7 cellular contexts compared by ENCODE assay signal in the genomic region with DNA sequence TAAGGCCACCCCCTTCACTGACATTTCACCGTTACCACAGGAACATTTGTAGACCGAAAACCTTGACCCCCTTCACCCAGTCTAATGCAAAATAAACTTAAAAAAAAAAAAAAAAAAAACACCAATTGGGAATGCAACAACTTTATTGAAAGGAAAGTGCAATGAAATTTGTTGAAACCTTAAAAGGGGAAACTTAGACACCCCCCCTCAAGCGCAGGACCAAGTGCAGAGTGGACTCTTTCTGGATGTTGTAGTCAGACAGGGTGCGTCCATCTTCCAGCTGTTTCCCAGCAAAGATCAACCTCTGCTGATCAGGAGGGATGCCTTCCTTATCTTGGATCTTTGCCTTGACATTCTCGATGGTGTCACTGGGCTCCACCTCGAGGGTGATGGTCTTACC. TPM values are rescaled to one million over a fixed set of nuclear protein-coding genes. Genes with fewer than 3 reads are reported as not detected.
DNase-seq lines count a peak whose midpoint lies in the region; ATAC-seq and TF ChIP-seq lines count a peak whose summit lies in the region.
"Not testable (repeated sequence)": the region's sequence is repeated elsewhere in the genome, so short reads cannot be mapped to it uniquely, and the experiment has no call there.

No MANE protein-coding gene starts in this region.

- not testable (repeated sequence) for H3K9me3 Mint-ChIP-seq in activated naive CD4-positive, alpha-beta T cell treated with anti-CD3 and anti-CD28 coated beads, Interleukin-2, amount 50 U/mL, for 24 hours
- peaks cover 0 to 28% (median 0%) of the 10 kb centered on the region in 11 donors for H3K9me3 Mint-ChIP-seq in naive thymus-derived CD4-positive, alpha-beta T cell

- intact Hi-C loops in heart right ventricle (cut with DNase I), result loop anchor here in 1 of 10 donors (2.0 kb wide), 1 partner anchor 27 kb away; no protein-coding TSS in a partner anchor
- intact Hi-C loops in naive thymus-derived CD4-positive, alpha-beta T cell (cut with micrococcal nuclease), result not testable (repeated sequence)

- CTCF ChIA-PET in naive thymus-derived CD4-positive, alpha-beta T cell (lab: Charles Lee), result interaction anchor here (7.3 kb wide), 1 partner anchor 28 kb away, joined by 167 read pairs; no protein-coding TSS in a partner anchor

- H3K4me1 Mint-ChIP-seq in activated naive CD4-positive, alpha-beta T cell treated with anti-CD3 and anti-CD28 coated beads, Interleukin-2, amount 50 U/mL, for 24 hours, result peaks cover 52% of the 10 kb centered on the region
- H3K4me1 Mint-ChIP-seq in naive thymus-derived CD4-positive, alpha-beta T cell, result peaks cover 30 to 70% (median 61%) of the 10 kb centered on the region in 7 donors

- not testable (repeated sequence) for DNase-seq in GM06990 (ENCODE audit: extremely low read depth, insufficient read length); RWPE2 (ENCODE audit: low spot score); coronary artery (ENCODE audit: low spot score); heart right ventricle; naive thymus-derived CD4-positive, alpha-beta T cell

- peak overlapping the region; percentile 47 for H3K27ac Mint-ChIP-seq in activated naive CD4-positive, alpha-beta T cell treated with anti-CD3 and anti-CD28 coated beads, Interleukin-2, amount 50 U/mL, for 24 hours
- H3K27ac Mint-ChIP-seq in naive thymus-derived CD4-positive, alpha-beta T cell, result peak overlapping the region in 7 of 9 donors; percentile 11 to 88 (median 38)

- peak overlapping the region; percentile 50 for H3K4me3 ChIP-seq in GM06990 (replicated peaks; ENCODE audit: low read depth, low read length)
- H3K4me3 ChIP-seq in RWPE2 (ENCODE audit: severe bottlenecking), result peak overlapping the region; percentile 14
- H3K4me3 ChIP-seq in coronary artery, result peak overlapping the region; percentile 70
- H3K4me3 ChIP-seq in heart right ventricle, result peak overlapping the region; percentile 6 to 46 (median 34)
- not testable (repeated sequence) for H3K4me3 ChIP-seq in naive thymus-derived CD4-positive, alpha-beta T cell (ENCODE audit: low read length)
- H3K4me3 ChIP-seq in skin epidermis, result peak overlapping the region in 4 of 7 experiments; percentile 4 to 30 (median 16)

- peak overlapping the region; percentile 82 for H3K27ac ChIP-seq in RWPE2 (ENCODE audit: poor library complexity, severe bottlenecking)
- peak overlapping the region in 1 of 2 donors; percentile 62 for H3K27ac ChIP-seq in coronary artery
- peak overlapping the region in 3 of 10 donors; percentile 17 to 42 (median 41) for H3K27ac ChIP-seq in heart right ventricle
- H3K27ac ChIP-seq in naive thymus-derived CD4-positive, alpha-beta T cell (ENCODE audit: low read depth, low read length), result not testable (repeated sequence)
- peak overlapping the region in 1 of 21 experiments; percentile 62 for H3K27ac ChIP-seq in skin epidermis

- TF ChIP-seq CTCF in GM06990 (IDR thresholded peaks at IDR 0.05; ENCODE audit: insufficient read depth, low read length, poor library complexity, severe bottlenecking); RWPE2 (IDR thresholded peaks at IDR 0.05; ENCODE audit: poor library complexity, severe bottlenecking); coronary artery (IDR thresholded peaks at IDR 0.05); heart right ventricle (IDR thresholded peaks at IDR 0.05): not testable (repeated sequence)

- WGBS in heart right ventricle, 2 donors, result 49 to 52% methylated on average over 6 of the region's 6 CpGs

- POLR2A ChIA-PET in naive thymus-derived CD4-positive, alpha-beta T cell (lab: Charles Lee), result interaction anchor here (1.9 to 7.1 kb wide), 4 partner anchors 8 to 34 kb away, joined by 11 to 158 read pairs (median 39); no protein-coding TSS in a partner anchor

- not testable (repeated sequence) for H3K9me3 ChIP-seq in RWPE2 (ENCODE audit: severe bottlenecking); heart right ventricle; naive thymus-derived CD4-positive, alpha-beta T cell (ENCODE audit: control insufficient read depth in 2 of 3, low read length in 3 of 3)

- peaks cover 16% of the 10 kb centered on the region for H3K36me3 ChIP-seq in GM06990 (ENCODE audit: control insufficient read depth, insufficient read depth, low read length)
- H3K36me3 ChIP-seq in RWPE2 (ENCODE audit: low read depth), result peaks cover 21% of the 10 kb centered on the region
- peaks cover 0 to 37% (median 6%) of the 10 kb centered on the region in 9 donors for H3K36me3 ChIP-seq in heart right ventricle
- peaks cover 7 to 25% (median 8%) of the 10 kb centered on the region in 3 experiments for H3K36me3 ChIP-seq in naive thymus-derived CD4-positive, alpha-beta T cell (ENCODE audit: control insufficient read depth in 2 of 3, insufficient read depth in 3 of 3, low read length in 3 of 3)

- peaks cover 16% of the 10 kb centered on the region for H3K4me1 ChIP-seq in RWPE2 (ENCODE audit: insufficient read depth, poor library complexity, severe bottlenecking)
- H3K4me1 ChIP-seq in heart right ventricle, result peaks cover 0 to 58% (median 45%) of the 10 kb centered on the region in 9 donors
- H3K4me1 ChIP-seq in naive thymus-derived CD4-positive, alpha-beta T cell (ENCODE audit: control insufficient read depth in 2 of 2, insufficient read depth in 2 of 2, low read length in 2 of 2), result peaks cover 20 to 22% of the 10 kb centered on the region in 2 donors

- H3K4me3 Mint-ChIP-seq in activated naive CD4-positive, alpha-beta T cell treated with anti-CD3 and anti-CD28 coated beads, Interleukin-2, amount 50 U/mL, for 24 hours, result peak overlapping the region; percentile 79
- peak overlapping the region; percentile 20 to 84 (median 50) for H3K4me3 Mint-ChIP-seq in naive thymus-derived CD4-positive, alpha-beta T cell

- H3K27me3 Mint-ChIP-seq in activated naive CD4-positive, alpha-beta T cell treated with anti-CD3 and anti-CD28 coated beads, Interleukin-2, amount 50 U/mL, for 24 hours, result not testable (repeated sequence)
- H3K27me3 Mint-ChIP-seq in naive thymus-derived CD4-positive, alpha-beta T cell, result peaks cover 0 to 13% (median 0%) of the 10 kb centered on the region in 5 donors

- ATAC-seq in RWPE2 (ENCODE audit: low read depth); heart right ventricle; naive thymus-derived CD4-positive, alpha-beta T cell: not testable (repeated sequence)

- H3K36me3 Mint-ChIP-seq in activated naive CD4-positive, alpha-beta T cell treated with anti-CD3 and anti-CD28 coated beads, Interleukin-2, amount 50 U/mL, for 24 hours, result peaks cover 28% of the 10 kb centered on the region
- H3K36me3 Mint-ChIP-seq in naive thymus-derived CD4-positive, alpha-beta T cell, result peaks cover 16 to 41% (median 33%) of the 10 kb centered on the region in 5 donors

- not testable (repeated sequence) for H3K27me3 ChIP-seq in GM06990 (replicated peaks; ENCODE audit: control insufficient read depth, insufficient read depth, low read length); RWPE2 (ENCODE audit: insufficient read depth, poor library complexity, severe bottlenecking); heart right ventricle; naive thymus-derived CD4-positive, alpha-beta T cell (ENCODE audit: control insufficient read depth in 2 of 2, insufficient read depth in 2 of 2, low read length in 2 of 2)

RNA-seq across cellular contexts. Expression of gene UBC, which starts 2.9 kb away (rescaled TPM):
- 1,000 to 10,000 TPM; 1,161 to 1,913 (median 1,447) TPM for total RNA-seq in heart right ventricle
- 1,000 to 10,000 TPM; 1,225 to 1,619 TPM for polyA plus RNA-seq in heart right ventricle
- 1,000 to 10,000 TPM in 1 of 5 experiments, 100 to 1,000 TPM in 4; 753 to 1,510 (median 913) TPM for total RNA-seq in naive thymus-derived CD4-positive, alpha-beta T cell
- 1,000 to 10,000 TPM; 1,135 to 1,865 TPM for polyA plus RNA-seq in naive thymus-derived CD4-positive, alpha-beta T cell

RNA-seq across cellular contexts. Expression of gene SCARB1, which starts 47.9 kb away (rescaled TPM):
- total RNA-seq in heart right ventricle, result 10 to 100 TPM in 6 of 10 donors, 1 to 10 TPM in 4; 7.7 to 19.9 (median 11.9) TPM
- polyA plus RNA-seq in heart right ventricle, result 10 to 100 TPM in 1 of 2 donors, 1 to 10 TPM in 1; 8.7 to 11.6 TPM
- total RNA-seq in naive thymus-derived CD4-positive, alpha-beta T cell, result 1 to 10 TPM; 2.5 to 7.1 (median 4.3) TPM
- polyA plus RNA-seq in naive thymus-derived CD4-positive, alpha-beta T cell, result 1 to 10 TPM; 2.2 to 2.6 TPM
